Comparison of ENCODE assay signal across 12 cellular contexts in the genomic region with DNA sequence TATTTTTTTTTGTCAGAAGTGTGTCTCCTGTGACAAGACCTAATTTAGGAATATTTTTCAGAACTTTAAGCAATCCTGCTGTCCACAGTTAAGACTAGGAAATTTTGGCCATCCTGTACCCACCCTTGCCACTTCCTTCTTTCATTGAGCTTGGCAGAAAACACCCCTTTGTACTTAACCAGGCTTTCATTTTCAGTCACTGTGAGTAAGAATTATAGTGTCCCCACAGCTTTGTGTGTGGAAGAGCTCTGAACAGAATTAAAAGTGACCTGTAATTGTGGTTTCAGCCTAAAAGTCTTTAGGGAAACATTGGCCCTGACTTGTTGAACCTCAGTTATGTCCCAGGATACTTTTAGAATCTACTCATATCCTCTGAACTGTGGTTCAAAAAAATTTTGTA.
DNase-seq lines count a peak whose midpoint lies in the region; ATAC-seq and FAIRE-seq lines count a peak whose summit lies in the region.
"Had no signal": no experiment of that assay in that cellular context is flagged by ENCODE, and none has a peak within 500 bp of the region (broad histone marks: within the 10 kb centered on the region; RNA-seq: fewer than 3 reads in every experiment).

No MANE protein-coding gene starts in this region.

- DNase-seq in GM18507 (ENCODE audit: extremely low spot score, insufficient read length, low read depth) (no peak), adipocyte (ENCODE audit: low read depth) (peak; percentile 12), NCI-H1930 (lab: John Stamatoyannopoulos, UW) (no peak), retina (no peak), NCI-H69 (lab: John Stamatoyannopoulos, UW) (no peak)
- no peak for DNase-seq in stimulated activated CD4-positive, alpha-beta T cell treated with anti-CD3 and anti-CD28 coated beads, Interleukin-2, amount 100 ng/mL, for 48 hours
- DNase-seq: amygdala; NCI-H524; stimulated activated CD4-positive, alpha-beta T cell treated with anti-CD3 and anti-CD28 coated beads, Interleukin-2, amount 100 ng/mL, for 24 hours had no signal

- H3K4me1 ChIP-seq in adipocyte (ENCODE audit: control insufficient read depth, insufficient read depth, low read length): peaks cover 8% of the 10 kb centered on the region

- H3K36me3 ChIP-seq in adipocyte (ENCODE audit: control insufficient read depth, insufficient read depth, low read length, severe bottlenecking): no peaks in the 10 kb centered on the region

- ATAC-seq in GM21390 (IDR thresholded peaks at IDR 0.05; ENCODE audit: unreplicated experiment): peak; percentile 76
- peak; percentile 78 for ATAC-seq in HG03108 (IDR thresholded peaks at IDR 0.05; ENCODE audit: unreplicated experiment)

- no peak overlapping the region for H3K9ac ChIP-seq in adipocyte (ENCODE audit: low read length)

- H3K9me3 ChIP-seq in adipocyte (ENCODE audit: control insufficient read depth, low read length): no peaks in the 10 kb centered on the region

- H3K27me3 ChIP-seq in adipocyte (replicated peaks; ENCODE audit: control insufficient read depth, insufficient read depth, low read length): no peaks in the 10 kb centered on the region

- no peak overlapping the region for H3K4me3 ChIP-seq in adipocyte (ENCODE audit: low read length)

- FAIRE-seq in GM18507 (lab: Jason Lieb, UNC): peak; percentile 87
- FAIRE-seq: TTC549 had no signal
